ENCODE assay signal across 1 cellular context in the genomic region with DNA sequence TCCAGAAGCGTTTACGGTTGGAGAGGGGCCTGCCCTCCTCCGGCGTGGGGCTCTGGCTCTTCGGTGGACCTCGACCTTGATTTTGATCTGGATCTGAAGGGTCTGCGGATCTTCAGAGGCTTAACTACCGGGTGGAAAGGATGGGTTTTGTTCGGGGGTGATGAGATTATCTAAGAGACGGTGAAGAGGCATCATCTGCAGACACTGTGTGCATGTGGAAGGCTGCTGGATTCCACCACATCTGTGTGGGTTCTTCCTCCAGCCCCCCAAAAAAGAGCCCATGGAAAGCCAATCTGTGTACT.
TF ChIP-seq lines count a peak whose summit lies in the region.

No MANE protein-coding gene starts in this region.

TF ChIP-seq in HepG2, 621 proteins besides CTCF, POLR2A, EP300 and RAD21 (continued from another document):
- TF ChIP-seq ZNF550 (CRISPR knock-in tag; IDR thresholded peaks at IDR 0.05; ENCODE audit: borderline replicate concordance) (no peak), ZNF775 (CRISPR knock-in tag; IDR thresholded peaks at IDR 0.05; ENCODE audit: borderline replicate concordance) (no peak), ZNF747 (CRISPR knock-in tag; IDR thresholded peaks at IDR 0.05; ENCODE audit: borderline replicate concordance) (0 out of 2 replicates have a peak, but pooled peaks have one; percentile 15), NR2F1 (CRISPR knock-in tag; IDR thresholded peaks at IDR 0.05) (no peak), GPN1 (CRISPR knock-in tag; IDR thresholded peaks at IDR 0.05; ENCODE audit: borderline replicate concordance) (no peak), NAIF1 (CRISPR knock-in tag; IDR thresholded peaks at IDR 0.05; ENCODE audit: borderline replicate concordance) (0 out of 2 replicates have a peak, but pooled peaks have one; percentile 31)
